Comparison of ENCODE assay signal across 1 cellular context in the genomic region with DNA sequence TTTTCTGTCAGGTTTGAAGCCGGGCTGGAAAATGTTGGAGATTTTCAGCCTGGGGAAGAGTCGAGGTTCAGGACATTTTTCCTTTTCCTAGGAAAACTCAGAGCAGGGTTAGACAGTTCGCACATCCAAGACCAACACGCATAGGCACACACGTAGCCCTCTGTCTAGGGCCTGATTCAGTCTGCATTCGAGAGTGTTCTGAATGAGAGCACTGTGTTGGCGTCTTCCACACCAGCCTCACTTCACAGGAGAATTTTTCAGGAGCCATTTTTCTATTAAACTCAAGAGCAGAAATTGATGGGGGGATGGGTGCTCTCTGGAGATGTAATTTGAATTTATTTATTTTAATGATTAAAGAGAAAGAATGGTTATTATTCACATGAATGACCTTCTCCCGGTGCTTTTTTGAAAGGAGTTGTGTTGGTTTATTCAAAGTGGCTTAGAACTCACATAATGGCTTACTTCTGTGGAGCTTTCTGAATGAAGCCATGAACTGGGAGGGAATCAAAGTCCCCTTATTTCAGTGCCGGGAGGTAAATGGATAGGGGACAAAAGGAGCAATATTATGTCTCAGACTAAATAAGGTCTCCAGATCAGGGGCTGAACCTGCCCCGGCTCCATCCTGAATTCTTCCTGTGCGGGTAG.
TF ChIP-seq lines count a peak whose summit lies in the region.

No MANE protein-coding gene starts in this region.

TF ChIP-seq in neural cell, 6 proteins besides CTCF, POLR2A, EP300 and RAD21 (continued from another document):
- TF ChIP-seq SMC3 (conservative IDR thresholded peaks at IDR 0.05; ENCODE audit: poor library complexity) = no peak
- no peak for TF ChIP-seq TAF1 (IDR thresholded peaks at IDR 0.05; ENCODE audit: low read depth)
- TF ChIP-seq MXI1 (conservative IDR thresholded peaks at IDR 0.05; ENCODE audit: poor library complexity, severe bottlenecking) = no peak
- TF ChIP-seq POLR2AphosphoS5 (IDR thresholded peaks at IDR 0.05) = no peak
- TF ChIP-seq EZH2 (IDR thresholded peaks at IDR 0.05; ENCODE audit: borderline replicate concordance, insufficient read depth, low read length, poor library complexity, severe bottlenecking) = no peak
